In the genomic region with DNA sequence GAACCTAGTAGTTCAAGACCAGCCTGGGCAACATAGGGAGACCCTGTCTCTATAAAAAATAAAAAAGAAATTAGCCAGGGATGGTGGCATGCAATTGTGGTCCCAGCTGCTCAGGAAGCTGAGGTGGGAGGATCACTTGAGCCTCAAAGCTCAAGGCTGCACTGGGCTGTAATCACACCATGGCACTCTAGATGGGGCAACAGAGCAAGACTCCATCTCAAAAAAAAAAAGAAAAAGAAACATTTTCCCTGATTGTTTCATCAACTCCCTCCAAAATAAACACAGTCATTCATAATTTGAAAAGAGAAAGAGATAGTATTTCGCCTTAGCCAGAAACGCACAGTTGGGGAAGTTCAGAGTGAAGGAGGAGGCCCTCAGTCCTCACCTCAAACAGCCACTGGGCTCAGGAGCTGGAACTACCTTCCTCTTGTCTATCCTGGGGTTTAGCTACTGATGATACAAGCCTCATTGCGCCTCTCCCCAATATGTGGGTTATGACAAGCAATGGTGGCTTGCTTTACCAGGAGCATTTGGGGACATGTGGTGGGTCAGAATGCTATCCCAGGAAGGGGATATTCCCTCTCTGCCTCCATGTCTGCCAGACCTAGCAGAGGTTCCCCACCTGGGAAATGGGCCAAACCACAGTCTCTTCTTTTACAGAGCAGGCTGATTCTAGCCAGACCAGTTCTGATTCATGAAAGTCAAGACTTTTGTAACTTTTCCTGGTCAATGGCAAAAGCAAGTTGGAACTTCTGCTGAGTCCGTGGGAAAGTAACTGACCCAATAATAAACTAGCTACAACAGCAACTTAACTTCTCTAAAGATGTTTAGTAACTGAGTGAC, we compare ENCODE assay signal across 11 cellular contexts. TPM values are rescaled to one million over a fixed set of nuclear protein-coding genes. Genes with fewer than 3 reads are reported as not detected.
DNase-seq lines count a peak whose midpoint lies in the region; ATAC-seq and TF ChIP-seq lines count a peak whose summit lies in the region.
"Had no signal": no experiment of that assay in that cellular context is flagged by ENCODE, and none has a peak within 500 bp of the region (broad histone marks: within the 10 kb centered on the region; RNA-seq: fewer than 3 reads in every experiment).

No MANE protein-coding gene starts in this region.

- intact Hi-C loops in head of caudate nucleus (cut with DNase I) (no loop called here), sigmoid colon (cut with DNase I) (no loop called here)

- H4K20me1 ChIP-seq in GM23338 (replicated peaks; ENCODE audit: insufficient read depth) = no peaks in the 10 kb centered on the region

- TF ChIP-seq POLR2A in sigmoid colon (IDR thresholded peaks at IDR 0.05) = no peak

- H3K4me3 ChIP-seq in GM23338 (no peak overlapping the region), sigmoid colon (no peak overlapping the region)
- H3K4me3 ChIP-seq: psoas muscle had no signal

- no peak for TF ChIP-seq EP300 in sigmoid colon (IDR thresholded peaks at IDR 0.05)

- H3K27ac ChIP-seq in GM23338 (ENCODE audit: low read depth) = no peak overlapping the region
- peak overlapping the region; percentile 16 to 58 (median 45) for H3K27ac ChIP-seq in sigmoid colon
- H3K27ac ChIP-seq: psoas muscle had no signal

- no peak overlapping the region for H3K4me3 Mint-ChIP-seq in GM23338
- H3K4me3 Mint-ChIP-seq: activated naive CD8-positive, alpha-beta T cell had no signal

- no peaks in the 10 kb centered on the region for H3K79me2 ChIP-seq in GM23338 (replicated peaks; ENCODE audit: insufficient read depth)

- peaks cover 3% of the 10 kb centered on the region; the same call in 1 of the 3 replicates for H3K9me3 Mint-ChIP-seq in GM23338

- 58 to 61% methylated on average over 4 of the region's 4 CpGs for WGBS in sigmoid colon, 2 donors

- peak overlapping the region; percentile 76; the same call in 1 of the 2 replicates for H3K27ac Mint-ChIP-seq in GM23338
- H3K27ac Mint-ChIP-seq: activated naive CD8-positive, alpha-beta T cell had no signal

- no peaks in the 10 kb centered on the region for H3K9me3 ChIP-seq in sigmoid colon
- H3K9me3 ChIP-seq: psoas muscle had no signal

- no peaks in the 10 kb centered on the region for H3K36me3 ChIP-seq in GM23338 (ENCODE audit: insufficient read depth)
- H3K36me3 ChIP-seq in sigmoid colon = peaks cover 0 to 8% (median 0%) of the 10 kb centered on the region in 4 donors

- no peak for TF ChIP-seq CTCF in GM23338 (conservative IDR thresholded peaks at IDR 0.05; ENCODE audit: low read depth in 2 of 2)
- TF ChIP-seq CTCF in sigmoid colon (IDR thresholded peaks at IDR 0.05) = no peak

- peaks cover 2% of the 10 kb centered on the region for H3K27me3 Mint-ChIP-seq in GM23338 (ENCODE audit: insufficient read depth, low read depth, poor library complexity)

- in situ Hi-C loops in SK-MEL-5 (cut with HindIII; ENCODE audit: low pct_unique_long_range_greater_than_20kb, low sequenced_read_pairs) = no loop called here

- H3K9me2 ChIP-seq in GM23338 (ENCODE audit: insufficient read depth) = no peaks in the 10 kb centered on the region

- no peak for DNase-seq in GM23338 (ENCODE audit: low spot score)
- peak; percentile 73 for DNase-seq in SK-MEL-5 (ENCODE audit: low read depth, low spot score)
- peak in 23 of 42 donors; percentile 15 to 71 (median 38) for DNase-seq in head of caudate nucleus
- peak; percentile 81 for DNase-seq in sigmoid colon
- no peak for DNase-seq in SW 1271 (lab: John Stamatoyannopoulos, UW)
- DNase-seq: NCI-H1694 had no signal

- peaks cover 2% of the 10 kb centered on the region; the same call in 1 of the 3 replicates for H3K36me3 Mint-ChIP-seq in GM23338 (ENCODE audit: low read depth)
- H3K36me3 Mint-ChIP-seq: activated naive CD8-positive, alpha-beta T cell had no signal

- no peak overlapping the region for H2AFZ ChIP-seq in GM23338

- H3K27me3 ChIP-seq in GM23338 (ENCODE audit: insufficient read depth) (no peaks in the 10 kb centered on the region), sigmoid colon (no peaks in the 10 kb centered on the region)

- H3F3A ChIP-seq in GM23338 (replicated peaks; ENCODE audit: low read depth) = peaks cover 4% of the 10 kb centered on the region; the same call in 1 of the 2 replicates

- ATAC-seq in GM23338 (no peak), GM19324 (IDR thresholded peaks at IDR 0.05; ENCODE audit: low FRiP score, unreplicated experiment) (no peak), GM21367 (IDR thresholded peaks at IDR 0.05; ENCODE audit: unreplicated experiment) (no peak), HG02642 (IDR thresholded peaks at IDR 0.05; ENCODE audit: poor library complexity, unreplicated experiment) (no peak)

- H3K4me1 Mint-ChIP-seq in GM23338 = peaks cover 14% of the 10 kb centered on the region

- H3K4me2 ChIP-seq in GM23338 = no peak overlapping the region

- H3K4me1 ChIP-seq in GM23338 (ENCODE audit: insufficient read depth) (peaks cover 12% of the 10 kb centered on the region), sigmoid colon (peaks cover 0 to 29% (median 6%) of the 10 kb centered on the region in 4 donors)

TF ChIP-seq in GM23338, 12 proteins besides CTCF, POLR2A, EP300 and RAD21:
- TF ChIP-seq EZH2phosphoT487 (IDR thresholded peaks at IDR 0.05; ENCODE audit: unreplicated experiment) (no peak), ZNF114 (CRISPR knock-in tag; IDR thresholded peaks at IDR 0.05) (no peak), CREB1 (CRISPR knock-in tag; IDR thresholded peaks at IDR 0.05; ENCODE audit: low read depth) (no peak), JUNB (IDR thresholded peaks at IDR 0.05; ENCODE audit: unreplicated experiment) (no peak)

RNA-seq across cellular contexts. Expression of gene TMEM87B, which starts 22.2 kb away (rescaled TPM):
- 15.4 and 25.0 TPM in 2 replicates for total RNA-seq in GM23338 (2014; rRNA removed; shearing (Covaris generic))
- 5.1 and 7.0 TPM in 2 replicates for polyA plus RNA-seq in GM23338 (2016; fragmentation: Nextera tagmentation; extraction: Ambion mirVana)
- 27.4 and 29.8 TPM in 2 replicates for total RNA-seq in SK-MEL-5 (2014; rRNA removed; shearing (Covaris generic))
- polyA plus RNA-seq in SK-MEL-5 (2015; cell fraction: cytosol; rRNA removed) = 18.2 and 23.3 TPM in 2 replicates
- 34.0 and 38.9 TPM in 2 replicates for polyA plus RNA-seq in SK-MEL-5 (2015; cell fraction: nucleus; rRNA removed)
- total RNA-seq in sigmoid colon = 10 to 100 TPM; 16.7 to 36.7 (median 20.5) TPM
- 10 to 100 TPM; 10.2 to 26.2 (median 12.0) TPM for polyA plus RNA-seq in sigmoid colon

Comparison
In these comparisons a context has a peak if more than half of its experiments do, and no peak if none do; other contexts are left out.
1. DNase-seq: peak in SK-MEL-5 (single experiment), head of caudate nucleus (23 of 42) and sigmoid colon (single experiment); none in GM23338 (single experiment) and SW 1271 (0 of 2).